Comparison of ENCODE assay signal across 21 cellular contexts in the genomic region with DNA sequence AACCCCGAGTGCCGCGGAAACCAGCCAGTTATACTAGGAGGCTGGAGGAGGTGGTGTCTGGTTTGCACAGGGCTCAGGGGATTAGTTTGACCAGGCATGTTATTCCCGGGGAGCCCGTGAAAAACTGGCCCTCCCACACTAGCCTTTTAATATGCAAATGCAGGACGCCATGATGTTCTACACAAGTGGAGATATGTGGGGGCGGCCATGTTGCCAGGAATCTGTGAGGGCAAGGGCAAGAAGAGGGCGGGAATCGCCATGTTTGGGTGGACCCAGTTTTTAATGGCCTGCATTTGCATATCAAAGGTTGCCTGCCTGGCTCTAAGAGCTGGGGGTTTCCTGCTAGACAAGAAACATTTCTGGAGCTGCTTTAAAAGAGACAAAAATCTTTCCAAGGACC.
"Had no signal": no experiment of that assay in that cellular context is flagged by ENCODE, and none has a peak within 500 bp of the region (broad histone marks: within the 10 kb centered on the region; RNA-seq: fewer than 3 reads in every experiment).

No MANE protein-coding gene starts in this region.

- H3K4me3 ChIP-seq: left lung, right atrium auricular region, tibial artery, vagina had no signal

- H3K36me3 ChIP-seq: left lung, right atrium auricular region, tibial artery, vagina had no signal

- H3K9me3 ChIP-seq: right atrium auricular region, tibial artery, vagina had no signal

- ATAC-seq: activated naive CD8-positive, alpha-beta T cell treated with anti-CD3 and anti-CD28 coated beads, Interleukin-2, amount 50 U/mL, for 24 hours; activated T-helper 17 cell treated with anti-CD3 and anti-CD28 coated beads, Interleukin-2, amount 50 U/mL, for 72 hours; foreskin keratinocyte; left lung; stimulated activated naive B cell treated with anti-CD40 and anti-IgM and Interleukin-4, amounts not matched to agents 10 μg/mL and 1 μg/mL and 100 μg/mL, for 72 hours had no signal

- H3K4me3 Mint-ChIP-seq: activated naive CD4-positive, alpha-beta T cell treated with anti-CD3 and anti-CD28 coated beads for 36 hours; activated naive CD8-positive, alpha-beta T cell treated with anti-CD3 and anti-CD28 coated beads, Interleukin-2, amount 50 U/mL, for 24 hours; activated T-helper 17 cell treated with anti-CD3 and anti-CD28 coated beads, Interleukin-2, amount 50 U/mL, for 72 hours; dendritic cell treated with granulocyte-macrophage colony-stimulating factor and Interleukin-4, amounts not matched to agents 40 ng/mL and 50 ng/mL, for 4 days; naive B cell; stimulated activated naive B cell treated with anti-CD40 and anti-IgM and Interleukin-4, amounts not matched to agents 10 μg/mL and 1 μg/mL and 100 μg/mL, for 72 hours had no signal

- H3K4me1 Mint-ChIP-seq: activated naive CD8-positive, alpha-beta T cell treated with anti-CD3 and anti-CD28 coated beads, Interleukin-2, amount 50 U/mL, for 24 hours; activated T-helper 17 cell treated with anti-CD3 and anti-CD28 coated beads, Interleukin-2, amount 50 U/mL, for 72 hours; naive B cell; stimulated activated naive B cell treated with anti-CD40 and anti-IgM and Interleukin-4, amounts not matched to agents 10 μg/mL and 1 μg/mL and 100 μg/mL, for 72 hours had no signal

- H3K4me1 ChIP-seq: foreskin keratinocyte, left lung, right atrium auricular region, tibial artery, vagina had no signal

- H3K36me3 Mint-ChIP-seq: naive B cell; stimulated activated naive B cell treated with anti-CD40 and anti-IgM and Interleukin-4, amounts not matched to agents 10 μg/mL and 1 μg/mL and 100 μg/mL, for 72 hours had no signal

- H3K27ac Mint-ChIP-seq: activated naive CD4-positive, alpha-beta T cell treated with anti-CD3 and anti-CD28 coated beads for 36 hours; activated naive CD8-positive, alpha-beta T cell treated with anti-CD3 and anti-CD28 coated beads, Interleukin-2, amount 50 U/mL, for 24 hours; activated T-helper 17 cell treated with anti-CD3 and anti-CD28 coated beads, Interleukin-2, amount 50 U/mL, for 72 hours; dendritic cell treated with granulocyte-macrophage colony-stimulating factor and Interleukin-4, amounts not matched to agents 40 ng/mL and 50 ng/mL, for 4 days; naive B cell; progenitor cell of endocrine pancreas; stimulated activated naive B cell treated with anti-CD40 and anti-IgM and Interleukin-4, amounts not matched to agents 10 μg/mL and 1 μg/mL and 100 μg/mL, for 72 hours had no signal

- H3K27me3 Mint-ChIP-seq: activated naive CD8-positive, alpha-beta T cell treated with anti-CD3 and anti-CD28 coated beads, Interleukin-2, amount 50 U/mL, for 24 hours; activated T-helper 17 cell treated with anti-CD3 and anti-CD28 coated beads, Interleukin-2, amount 50 U/mL, for 72 hours; dendritic cell treated with granulocyte-macrophage colony-stimulating factor and Interleukin-4, amounts not matched to agents 40 ng/mL and 50 ng/mL, for 4 days; naive B cell; progenitor cell of endocrine pancreas; stimulated activated naive B cell treated with anti-CD40 and anti-IgM and Interleukin-4, amounts not matched to agents 10 μg/mL and 1 μg/mL and 100 μg/mL, for 72 hours had no signal

- FAIRE-seq: kidney had no signal

- H3K27me3 ChIP-seq: foreskin keratinocyte, left lung, right atrium auricular region, tibial artery, vagina had no signal

- H3K27ac ChIP-seq: foreskin keratinocyte, left lung, right atrium auricular region, tibial artery, vagina had no signal

- DNase-seq: activated CD4-positive, alpha-beta T cell treated with anti-CD3 and anti-CD28 coated beads for 1 hour; activated CD4-positive, alpha-beta T cell treated with anti-CD3 and anti-CD28 coated beads, Interleukin-2, amount 50 U/mL, for 4 hours; activated naive CD4-positive, alpha-beta T cell treated with anti-CD3 and anti-CD28 coated beads for 36 hours; activated naive CD8-positive, alpha-beta T cell treated with anti-CD3 and anti-CD28 coated beads, Interleukin-2, amount 50 U/mL, for 24 hours; aorta; effector memory CD4-positive, alpha-beta T cell; foreskin keratinocyte; head of caudate nucleus; kidney; left lung; mammary epithelial cell; naive B cell; stimulated activated CD4-positive, alpha-beta T cell treated with anti-CD3 and anti-CD28 coated beads, Interleukin-4, amount 100 ng/mL, for 1 hour; stimulated activated naive B cell treated with anti-CD40 and anti-IgM and Interleukin-4, amounts not matched to agents 10 μg/mL and 1 μg/mL and 100 μg/mL, for 72 hours; T-helper 9 cell; tibial artery had no signal
